Comparison of ENCODE assay signal across 19 cellular contexts in the genomic region with DNA sequence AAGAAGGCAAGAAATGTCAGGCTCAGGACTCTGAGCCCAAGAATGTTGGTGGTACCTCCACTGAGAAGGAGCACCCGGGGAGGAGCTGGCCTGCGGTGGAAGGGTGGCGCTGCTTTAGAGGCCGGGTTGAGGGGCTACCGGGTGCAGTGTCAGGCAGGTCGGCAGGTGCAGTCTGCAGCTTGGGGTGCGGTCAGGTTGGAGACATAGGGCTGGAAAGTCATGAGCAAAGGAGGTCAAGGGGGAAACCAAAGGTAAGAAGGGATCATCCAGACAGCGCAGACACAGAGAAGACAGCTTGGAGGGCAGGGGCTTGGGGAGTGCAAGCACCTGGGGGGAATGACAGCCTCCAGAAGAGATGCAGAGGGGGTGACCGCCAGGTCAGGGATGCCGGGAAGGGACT.
DNase-seq lines count a peak whose midpoint lies in the region; ATAC-seq and TF ChIP-seq lines count a peak whose summit lies in the region.
"Had no signal": no experiment of that assay in that cellular context is flagged by ENCODE, and none has a peak within 500 bp of the region (broad histone marks: within the 10 kb centered on the region; RNA-seq: fewer than 3 reads in every experiment).

No MANE protein-coding gene starts in this region.

- H3K27me3 Mint-ChIP-seq in endodermal cell (ENCODE audit: insufficient read depth), result peaks cover 4% of the 10 kb centered on the region
- H3K27me3 Mint-ChIP-seq: CD4-positive, CD25-positive, alpha-beta regulatory T cell; CD8-positive, alpha-beta memory T cell had no signal

- no peak for TF ChIP-seq CTCF in RWPE2 (IDR thresholded peaks at IDR 0.05; ENCODE audit: poor library complexity, severe bottlenecking)
- TF ChIP-seq CTCF in endodermal cell (conservative IDR thresholded peaks at IDR 0.05), result no peak

- peak overlapping the region; percentile 67 for H2BK5ac ChIP-seq in neuronal stem cell (ENCODE audit: low read length)

- no peak overlapping the region for H2BK12ac ChIP-seq in neuronal stem cell (ENCODE audit: low read length)

- ATAC-seq in RWPE2 (ENCODE audit: low read depth) (no peak), GM21619 (IDR thresholded peaks at IDR 0.05; ENCODE audit: unreplicated experiment) (no peak)
- ATAC-seq: GM12878 had no signal

- H4K91ac ChIP-seq in neuronal stem cell (ENCODE audit: low read depth, low read length, poor library complexity), result no peak overlapping the region

- H3K9ac ChIP-seq in endodermal cell (ENCODE audit: extremely low read depth, low read length, poor library complexity, severe bottlenecking) (no peak overlapping the region), neuronal stem cell (ENCODE audit: low read depth, low read length, poor library complexity) (no peak overlapping the region)

- peak overlapping the region; percentile 54 for H2BK120ac ChIP-seq in neuronal stem cell (ENCODE audit: low read depth, low read length)

- H3K27ac Mint-ChIP-seq in endodermal cell, result no peak overlapping the region
- H3K27ac Mint-ChIP-seq: CD4-positive, CD25-positive, alpha-beta regulatory T cell had no signal

- no peaks in the 10 kb centered on the region for H3K79me1 ChIP-seq in neuronal stem cell (ENCODE audit: low read depth, low read length)

- no peak overlapping the region for H3K23ac ChIP-seq in neuronal stem cell (ENCODE audit: low read depth, low read length, poor library complexity)

- H3K9me3 Mint-ChIP-seq in endodermal cell, result peaks cover 2% of the 10 kb centered on the region
- H3K9me3 Mint-ChIP-seq: CD8-positive, alpha-beta memory T cell had no signal

- H3K4me3 ChIP-seq in RWPE2 (ENCODE audit: severe bottlenecking) (no peak overlapping the region), endodermal cell (ENCODE audit: low read length) (no peak overlapping the region), neuronal stem cell (ENCODE audit: low read length in 2 of 2) (no peak overlapping the region)
- H3K4me3 ChIP-seq: GM12878, HAP-1 had no signal

- H3K27me3 ChIP-seq in RWPE2 (ENCODE audit: insufficient read depth, poor library complexity, severe bottlenecking) (no peaks in the 10 kb centered on the region), endodermal cell (ENCODE audit: control insufficient read depth, insufficient read depth, low read length, poor library complexity, severe bottlenecking) (no peaks in the 10 kb centered on the region), neuronal stem cell (ENCODE audit: control insufficient read depth in 3 of 3, insufficient read depth in 3 of 3, low read depth in 1 of 3, low read length in 3 of 3) (no peaks in the 10 kb centered on the region)
- H3K27me3 ChIP-seq: BE2C had no signal

- no peak overlapping the region for H3K4me2 ChIP-seq in neuronal stem cell (ENCODE audit: insufficient read depth, low read length, poor library complexity, severe bottlenecking)

- H3K14ac ChIP-seq in neuronal stem cell (ENCODE audit: low read length), result no peak overlapping the region

- no peaks in the 10 kb centered on the region for H3K9me3 ChIP-seq in RWPE2 (ENCODE audit: severe bottlenecking)
- H3K9me3 ChIP-seq in endodermal cell (ENCODE audit: control insufficient read depth, low read length), result no peaks in the 10 kb centered on the region
- H3K9me3 ChIP-seq in neuronal stem cell (replicated peaks in 1 of 2; ENCODE audit: control insufficient read depth in 2 of 2, insufficient read depth in 1 of 2, low read depth in 1 of 2, low read length in 2 of 2), result no peaks in the 10 kb centered on the region
- H3K9me3 ChIP-seq: BE2C, HAP-1 had no signal

- no peak overlapping the region for H3K4ac ChIP-seq in neuronal stem cell (ENCODE audit: low read length)

- no peak overlapping the region for H2AFZ ChIP-seq in neuronal stem cell (ENCODE audit: low read length)

- H3K4me1 ChIP-seq in RWPE2 (ENCODE audit: insufficient read depth, poor library complexity, severe bottlenecking), result no peaks in the 10 kb centered on the region
- no peaks in the 10 kb centered on the region for H3K4me1 ChIP-seq in endodermal cell (ENCODE audit: control insufficient read depth, insufficient read depth, low read length)
- no peaks in the 10 kb centered on the region for H3K4me1 ChIP-seq in neuronal stem cell (ENCODE audit: control insufficient read depth in 2 of 2, insufficient read depth in 1 of 2, low read depth in 1 of 2, low read length in 2 of 2)
- H3K4me1 ChIP-seq: BE2C, HAP-1 had no signal

- no peak overlapping the region for H3K27ac ChIP-seq in RWPE2 (ENCODE audit: poor library complexity, severe bottlenecking)
- no peak overlapping the region for H3K27ac ChIP-seq in endodermal cell (ENCODE audit: low read depth, low read length)
- no peak overlapping the region for H3K27ac ChIP-seq in neuronal stem cell (replicated peaks; ENCODE audit: low read length)
- H3K27ac ChIP-seq: HL-60 had no signal

- H4K8ac ChIP-seq in neuronal stem cell (ENCODE audit: low read depth, low read length), result no peak overlapping the region

- no peak overlapping the region for H3K4me3 Mint-ChIP-seq in endodermal cell
- H3K4me3 Mint-ChIP-seq: CD4-positive, CD25-positive, alpha-beta regulatory T cell; CD8-positive, alpha-beta memory T cell had no signal

- H3K4me1 Mint-ChIP-seq in endodermal cell, result no peaks in the 10 kb centered on the region
- H3K4me1 Mint-ChIP-seq: CD4-positive, CD25-positive, alpha-beta regulatory T cell; CD8-positive, alpha-beta memory T cell had no signal

- H3K36me3 ChIP-seq in RWPE2 (ENCODE audit: low read depth) (no peaks in the 10 kb centered on the region), endodermal cell (ENCODE audit: control insufficient read depth, insufficient read depth, low read length) (no peaks in the 10 kb centered on the region), neuronal stem cell (replicated peaks in 1 of 2; ENCODE audit: control insufficient read depth in 2 of 2, insufficient read depth in 2 of 2, low read length in 2 of 2) (no peaks in the 10 kb centered on the region)
- H3K36me3 ChIP-seq: BE2C, HAP-1 had no signal

- WGBS in endodermal cell (ENCODE audit: insufficient coverage in 1 of 2, insufficient read length in 1 of 2), 2 experiments, result 91% methylated on average over 7 to 10 of the region's 10 CpGs
- no CpG with 5 or more reads among the region's 10 CpGs for WGBS in neuronal stem cell (ENCODE audit: extremely low coverage in 2 of 2, insufficient read length in 2 of 2, insufficient replicate concordance in 1 of 2), 2 donors

- peak; percentile 68 for DNase-seq in RWPE2 (ENCODE audit: low spot score)
- DNase-seq in endodermal cell, result peak; percentile 22
- no peak for DNase-seq in neuronal stem cell (ENCODE audit: low spot score)
- no peak for DNase-seq in germinal center (ENCODE audit: low spot score)
- DNase-seq in HCEC 1CT, result no peak
- DNase-seq: ACHN; BE2C; C1 segment of cervical spinal cord; CD4-positive, CD25-positive, alpha-beta regulatory T cell; CD8-positive, alpha-beta memory T cell; COR-L47; DMS 273 treated with DMSO at 0.1 percent for 48 hours; DMS53; DND-41; EL had no signal

- H2AK5ac ChIP-seq in neuronal stem cell (ENCODE audit: low read depth, low read length), result peak overlapping the region; percentile 50

- no peak overlapping the region for H2BK15ac ChIP-seq in neuronal stem cell (ENCODE audit: low read length)

- peak overlapping the region; percentile 30 for H3K18ac ChIP-seq in neuronal stem cell (ENCODE audit: low read length)

- no peaks in the 10 kb centered on the region for H3K36me3 Mint-ChIP-seq in endodermal cell (ENCODE audit: low read depth)

Comparison
In these comparisons a context has a peak if more than half of its experiments do, and no peak if none do; other contexts are left out.
1. DNase-seq: peak in RWPE2 (single experiment) and endodermal cell (single experiment); none in neuronal stem cell (single experiment), germinal center (single experiment) and HCEC 1CT (single experiment).